In the genomic region with DNA sequence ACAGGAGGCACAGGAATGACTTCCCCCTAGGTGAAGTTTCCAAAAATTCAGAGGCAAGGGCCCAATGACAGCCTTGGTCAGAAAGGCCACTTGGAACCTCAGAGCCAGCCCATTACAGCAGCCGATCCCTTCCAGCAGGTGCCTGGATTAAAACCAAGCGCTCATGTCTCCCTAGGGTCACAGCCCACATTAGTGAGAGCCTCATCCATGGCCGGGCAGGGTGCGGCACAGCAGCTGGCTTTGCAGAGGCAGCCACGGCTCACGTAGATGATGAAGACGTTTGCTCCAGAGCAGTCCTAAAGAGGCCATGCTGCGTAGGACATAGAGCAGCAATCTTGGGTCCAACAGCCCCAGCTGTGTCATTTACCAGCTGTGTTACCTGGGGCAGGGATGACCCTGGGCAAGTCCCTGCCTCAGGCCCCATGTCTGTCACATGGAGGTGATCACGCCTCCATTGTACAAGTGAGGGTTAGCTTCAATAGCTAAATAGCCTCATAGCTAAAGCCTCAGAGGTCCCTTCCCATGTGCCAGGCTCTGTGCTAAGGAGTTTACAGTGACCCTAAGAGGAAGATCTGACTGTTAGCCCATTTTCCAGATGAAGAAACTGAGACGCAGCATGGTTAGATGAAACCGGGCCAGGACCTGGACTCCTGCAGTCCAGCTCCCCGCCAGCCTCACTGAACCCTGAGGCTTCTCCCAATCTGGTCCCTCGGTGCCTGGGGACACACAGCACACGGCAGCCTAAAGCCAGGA, we compare ENCODE assay signal across 1 cellular context.
TF ChIP-seq lines count a peak whose summit lies in the region.

No MANE protein-coding gene starts in this region.

TF ChIP-seq in IMR-90, 13 proteins besides CTCF, POLR2A, EP300 and RAD21:
- TF ChIP-seq ELK1 (IDR thresholded peaks at IDR 0.05; ENCODE audit: borderline replicate concordance, low read depth, low read length): no peak
- TF ChIP-seq RCOR1 (IDR thresholded peaks at IDR 0.05; ENCODE audit: insufficient replicate concordance, low read length): no peak
- no peak for TF ChIP-seq FOS (IDR thresholded peaks at IDR 0.05; ENCODE audit: low read depth, low read length)
- no peak for TF ChIP-seq MAFK (IDR thresholded peaks at IDR 0.05; ENCODE audit: low read depth, low read length)
- TF ChIP-seq MXI1 (IDR thresholded peaks at IDR 0.05; ENCODE audit: borderline replicate concordance, low read depth, low read length): no peak
- TF ChIP-seq, protein P1, sequence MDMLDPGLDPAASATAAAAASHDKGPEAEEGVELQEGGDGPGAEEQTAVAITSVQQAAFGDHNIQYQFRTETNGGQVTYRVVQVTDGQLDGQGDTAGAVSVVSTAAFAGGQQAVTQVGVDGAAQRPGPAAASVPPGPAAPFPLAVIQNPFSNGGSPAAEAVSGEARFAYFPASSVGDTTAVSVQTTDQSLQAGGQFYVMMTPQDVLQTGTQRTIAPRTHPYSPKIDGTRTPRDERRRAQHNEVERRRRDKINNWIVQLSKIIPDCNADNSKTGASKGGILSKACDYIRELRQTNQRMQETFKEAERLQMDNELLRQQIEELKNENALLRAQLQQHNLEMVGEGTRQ (IDR thresholded peaks at IDR 0.05; ENCODE audit: low read depth, low read length): no peak
- no peak for TF ChIP-seq MAZ (IDR thresholded peaks at IDR 0.05; ENCODE audit: borderline replicate concordance, low read depth, low read length)
- no peak for TF ChIP-seq SMC3 (IDR thresholded peaks at IDR 0.05; ENCODE audit: low read depth, low read length)
- no peak for TF ChIP-seq CEBPB (IDR thresholded peaks at IDR 0.05; ENCODE audit: low read depth, low read length)
- no peak for TF ChIP-seq BHLHE40 (IDR thresholded peaks at IDR 0.05; ENCODE audit: low read depth, low read length)
TF ChIP-seq in IMR-90: peak in this region for 0.
